ENCODE assay signal across 1 cellular context in genomic region chr7:135281363-135281949, GRCh38.
A peak's percentile ranks its signal among the peaks of the same experiment; 100 is the strongest.
TF ChIP-seq lines count a peak whose summit lies in the region.

No MANE protein-coding gene starts in this region.

TF ChIP-seq in K562, 482 proteins besides CTCF, POLR2A, EP300 and RAD21 (continued from another document and continues in another):
- TF ChIP-seq, protein P1, sequence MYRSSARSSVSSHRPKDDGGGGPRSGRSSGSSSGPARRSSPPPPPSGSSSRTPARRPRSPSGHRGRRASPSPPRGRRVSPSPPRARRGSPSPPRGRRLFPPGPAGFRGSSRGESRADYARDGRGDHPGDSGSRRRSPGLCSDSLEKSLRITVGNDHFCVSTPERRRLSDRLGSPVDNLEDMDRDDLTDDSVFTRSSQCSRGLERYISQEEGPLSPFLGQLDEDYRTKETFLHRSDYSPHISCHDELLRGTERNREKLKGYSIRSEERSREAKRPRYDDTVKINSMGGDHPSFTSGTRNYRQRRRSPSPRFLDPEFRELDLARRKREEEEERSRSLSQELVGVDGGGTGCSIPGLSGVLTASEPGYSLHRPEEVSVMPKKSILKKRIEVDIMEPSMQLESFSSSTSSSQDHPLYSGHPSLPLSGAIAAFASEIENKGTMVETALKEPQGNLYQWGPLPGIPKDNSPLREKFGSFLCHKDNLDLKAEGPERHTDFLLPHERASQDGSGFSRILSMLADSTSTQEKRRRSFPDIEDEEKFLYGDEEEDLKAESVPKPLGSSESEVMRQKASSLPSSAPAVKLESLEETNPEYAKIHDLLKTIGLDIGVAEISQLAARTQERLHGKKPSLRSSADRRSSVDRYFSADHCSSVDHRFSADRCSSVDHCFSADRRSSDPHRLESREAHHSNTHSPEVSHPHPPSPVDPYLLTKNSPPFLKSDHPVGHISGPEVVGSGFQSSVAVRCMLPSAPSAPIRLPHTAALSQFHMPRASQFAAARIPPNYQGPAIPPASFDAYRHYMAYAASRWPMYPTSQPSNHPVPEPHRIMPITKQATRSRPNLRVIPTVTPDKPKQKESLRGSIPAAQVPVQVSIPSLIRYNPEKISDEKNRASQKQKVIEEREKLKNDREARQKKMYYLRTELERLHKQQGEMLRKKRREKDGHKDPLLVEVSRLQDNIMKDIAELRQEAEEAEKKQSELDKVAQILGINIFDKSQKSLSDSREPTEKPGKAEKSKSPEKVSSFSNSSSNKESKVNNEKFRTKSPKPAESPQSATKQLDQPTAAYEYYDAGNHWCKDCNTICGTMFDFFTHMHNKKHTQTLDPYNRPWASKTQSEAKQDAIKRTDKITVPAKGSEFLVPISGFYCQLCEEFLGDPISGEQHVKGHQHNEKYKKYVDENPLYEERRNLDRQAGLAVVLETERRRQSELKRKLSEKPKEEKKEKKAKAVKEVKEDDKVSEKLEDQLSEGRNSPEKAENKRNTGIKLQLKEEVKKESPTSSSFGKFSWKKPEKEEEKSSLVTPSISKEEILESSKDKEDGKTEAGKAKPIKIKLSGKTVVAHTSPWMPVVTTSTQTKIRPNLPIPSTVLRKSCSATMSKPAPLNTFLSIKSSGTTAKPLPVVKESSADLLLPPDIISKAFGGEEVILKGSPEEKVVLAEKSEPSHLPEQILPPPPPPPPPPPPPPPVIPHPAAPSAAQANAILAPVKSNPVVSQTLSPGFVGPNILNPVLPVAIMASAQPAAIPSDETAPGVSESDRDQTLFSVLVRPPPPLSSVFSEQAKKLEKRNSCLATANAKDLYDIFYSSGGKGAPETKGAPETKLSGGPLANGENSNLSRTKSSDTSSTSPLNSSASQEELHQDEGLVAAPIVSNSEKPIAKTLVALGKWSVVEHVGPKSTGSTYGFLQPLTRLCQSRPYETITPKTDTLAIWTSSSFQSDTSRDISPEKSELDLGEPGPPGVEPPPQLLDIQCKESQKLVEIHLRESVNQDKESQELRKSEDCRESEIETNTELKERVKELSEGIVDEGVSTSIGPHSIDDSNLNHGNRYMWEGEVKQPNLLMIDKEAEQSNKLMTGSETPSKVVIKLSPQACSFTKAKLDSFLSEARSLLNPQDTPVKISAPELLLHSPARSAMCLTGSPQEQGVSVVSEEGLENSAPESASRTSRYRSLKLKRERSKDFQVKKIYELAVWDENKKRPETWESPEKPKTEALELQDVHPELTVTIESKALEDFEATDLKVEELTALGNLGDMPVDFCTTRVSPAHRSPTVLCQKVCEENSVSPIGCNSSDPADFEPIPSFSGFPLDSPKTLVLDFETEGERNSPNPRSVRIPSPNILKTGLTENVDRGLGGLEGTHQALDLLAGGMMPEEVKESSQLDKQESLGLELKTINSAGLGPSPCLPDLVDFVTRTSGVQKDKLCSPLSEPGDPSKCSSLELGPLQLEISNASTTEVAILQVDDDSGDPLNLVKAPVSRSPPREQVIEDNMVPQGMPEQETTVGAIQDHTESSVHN (IDR thresholded peaks at IDR 0.05; ENCODE audit: borderline replicate concordance in 1 of 2, low read depth in 1 of 2): no peak
- TF ChIP-seq SRSF9 (IDR thresholded peaks at IDR 0.05; ENCODE audit: borderline replicate concordance, low read depth, low read length) (no peak), CEBPG (CRISPR knock-in tag; IDR thresholded peaks at IDR 0.05) (peak; percentile 33; the same call in 1 of the 2 replicates), CEBPG (tag; conservative IDR thresholded peaks at IDR 0.05 in 1 of 2, IDR thresholded peaks at IDR 0.05 in 1 of 2) (peak in 1 of 2 experiments; percentile 44; a peak in 1 of 4 replicates), ZNF184 (CRISPR knock-in tag; IDR thresholded peaks at IDR 0.05) (no peak), STAT5A (IDR thresholded peaks at IDR 0.05; ENCODE audit: borderline replicate concordance, low read length) (peak; percentile 20; the same call in 1 of the 2 replicates), HCFC1 (IDR thresholded peaks at IDR 0.05; ENCODE audit: low read depth, low read length) (peak; percentile 43; the same call in 1 of the 2 replicates), ZNF134 (CRISPR knock-in tag; conservative IDR thresholded peaks at IDR 0.05) (no peak), SOX6 (IDR thresholded peaks at IDR 0.05) (peak; percentile 27; the same call in 1 of the 2 replicates), DPF2 (IDR thresholded peaks at IDR 0.05) (no peak), POLR2G (IDR thresholded peaks at IDR 0.05; ENCODE audit: low read depth, low read length) (no peak), FOXK1 (CRISPR knock-in tag; IDR thresholded peaks at IDR 0.05; ENCODE audit: borderline replicate concordance) (no peak), DACH1 (IDR thresholded peaks at IDR 0.05; ENCODE audit: partially characterized antibody) (peak; percentile 41), SLC30A9 (CRISPR knock-in tag; IDR thresholded peaks at IDR 0.05) (no peak), RB1 (IDR thresholded peaks at IDR 0.05; ENCODE audit: low read depth) (peak; percentile 82), ZNF639 (CRISPR knock-in tag; conservative IDR thresholded peaks at IDR 0.05 in 1 of 2, IDR thresholded peaks at IDR 0.05 in 1 of 2) (no peak), DDX20 (tag; IDR thresholded peaks at IDR 0.05; ENCODE audit: low read depth) (no peak), IRF2 (CRISPR knock-in tag; IDR thresholded peaks at IDR 0.05) (no peak), ZNF830 (CRISPR knock-in tag; IDR thresholded peaks at IDR 0.05) (no peak), RAD51 (IDR thresholded peaks at IDR 0.05; ENCODE audit: borderline replicate concordance, low read depth) (no peak; the same call in 1 of the 2 replicates), L3MBTL2 (IDR thresholded peaks at IDR 0.05) (peak; percentile 44; the same call in 1 of the 2 replicates), SMAD3 (CRISPR knock-in tag; conservative IDR thresholded peaks at IDR 0.05) (peak; percentile 82; the same call in 1 of the 2 replicates), ZNF316 (IDR thresholded peaks at IDR 0.05) (peak; percentile 45), ZNF592 (IDR thresholded peaks at IDR 0.05) (peak; percentile 65; the same call in 1 of the 2 replicates), NCOR1 (IDR thresholded peaks at IDR 0.05) (no peak; the same call in 1 of the 2 replicates), E2F5 (CRISPR knock-in tag; IDR thresholded peaks at IDR 0.05) (peak; percentile 31; the same call in 1 of the 2 replicates), ZC3H11A (IDR thresholded peaks at IDR 0.05; ENCODE audit: low read depth, low read length) (0 out of 2 replicates have a peak, but pooled peaks have one; percentile 19), FOXK2 (conservative IDR thresholded peaks at IDR 0.05 in 1 of 2, IDR thresholded peaks at IDR 0.05 in 1 of 2; ENCODE audit: low read depth in 2 of 2) (peak; percentile 83 to 84; a peak in 3 of 4 replicates), CREB1 (IDR thresholded peaks at IDR 0.05) (0 out of 2 replicates have a peak, but pooled peaks have one; percentile 27), CREB1 (CRISPR knock-in tag; IDR thresholded peaks at IDR 0.05) (no peak), KLF16 (IDR thresholded peaks at IDR 0.05) (peak; percentile 82), NFE2 (IDR thresholded peaks at IDR 0.05; ENCODE audit: low read depth) (no peak), SP1 (CRISPR knock-in tag; IDR thresholded peaks at IDR 0.05) (peak; percentile 50; the same call in 1 of the 2 replicates), SMAD4 (CRISPR knock-in tag; conservative IDR thresholded peaks at IDR 0.05) (0 out of 2 replicates have a peak, but pooled peaks have one; percentile 34), POLR2H (tag; IDR thresholded peaks at IDR 0.05; ENCODE audit: low read depth) (no peak), PHF8 (IDR thresholded peaks at IDR 0.05; ENCODE audit: borderline replicate concordance, low read length) (no peak), JUN (IDR thresholded peaks at IDR 0.05; ENCODE audit: borderline replicate concordance, low read depth, low read length) (0 out of 2 replicates have a peak, but pooled peaks have one; percentile 30), JUN (CRISPR knock-in tag; IDR thresholded peaks at IDR 0.05; ENCODE audit: borderline replicate concordance) (no peak), NFIC (IDR thresholded peaks at IDR 0.05) (peak; percentile 61), MTA2 (IDR thresholded peaks at IDR 0.05; ENCODE audit: low read depth) (peak; percentile 22; the same call in 1 of the 2 replicates), BMI1 (IDR thresholded peaks at IDR 0.05; ENCODE audit: low read length) (peak; percentile 75), FOXA3 (CRISPR knock-in tag; conservative IDR thresholded peaks at IDR 0.05 in 1 of 2, IDR thresholded peaks at IDR 0.05 in 1 of 2) (peak; percentile 50 to 64; a peak in 3 of 4 replicates), ZNF217 (CRISPR knock-in tag; IDR thresholded peaks at IDR 0.05) (no peak), GATAD2A (IDR thresholded peaks at IDR 0.05) (no peak), SREBF2 (CRISPR knock-in tag; IDR thresholded peaks at IDR 0.05) (no peak), RCOR1 (IDR thresholded peaks at IDR 0.05; ENCODE audit: borderline replicate concordance in 1 of 2, low read depth in 2 of 2, low read length in 2 of 2) (peak in 1 of 2 experiments; percentile 63; a peak in 1 of 4 replicates), ZNF583 (CRISPR knock-in tag; IDR thresholded peaks at IDR 0.05) (0 out of 2 replicates have a peak, but pooled peaks have one; percentile 24), DIDO1 (tag; IDR thresholded peaks at IDR 0.05; ENCODE audit: low read depth) (no peak), CHD1 (IDR thresholded peaks at IDR 0.05; ENCODE audit: low read length) (no peak)
- TF ChIP-seq, protein P2, sequence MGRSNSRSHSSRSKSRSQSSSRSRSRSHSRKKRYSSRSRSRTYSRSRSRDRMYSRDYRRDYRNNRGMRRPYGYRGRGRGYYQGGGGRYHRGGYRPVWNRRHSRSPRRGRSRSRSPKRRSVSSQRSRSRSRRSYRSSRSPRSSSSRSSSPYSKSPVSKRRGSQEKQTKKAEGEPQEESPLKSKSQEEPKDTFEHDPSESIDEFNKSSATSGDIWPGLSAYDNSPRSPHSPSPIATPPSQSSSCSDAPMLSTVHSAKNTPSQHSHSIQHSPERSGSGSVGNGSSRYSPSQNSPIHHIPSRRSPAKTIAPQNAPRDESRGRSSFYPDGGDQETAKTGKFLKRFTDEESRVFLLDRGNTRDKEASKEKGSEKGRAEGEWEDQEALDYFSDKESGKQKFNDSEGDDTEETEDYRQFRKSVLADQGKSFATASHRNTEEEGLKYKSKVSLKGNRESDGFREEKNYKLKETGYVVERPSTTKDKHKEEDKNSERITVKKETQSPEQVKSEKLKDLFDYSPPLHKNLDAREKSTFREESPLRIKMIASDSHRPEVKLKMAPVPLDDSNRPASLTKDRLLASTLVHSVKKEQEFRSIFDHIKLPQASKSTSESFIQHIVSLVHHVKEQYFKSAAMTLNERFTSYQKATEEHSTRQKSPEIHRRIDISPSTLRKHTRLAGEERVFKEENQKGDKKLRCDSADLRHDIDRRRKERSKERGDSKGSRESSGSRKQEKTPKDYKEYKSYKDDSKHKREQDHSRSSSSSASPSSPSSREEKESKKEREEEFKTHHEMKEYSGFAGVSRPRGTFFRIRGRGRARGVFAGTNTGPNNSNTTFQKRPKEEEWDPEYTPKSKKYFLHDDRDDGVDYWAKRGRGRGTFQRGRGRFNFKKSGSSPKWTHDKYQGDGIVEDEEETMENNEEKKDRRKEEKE (IDR thresholded peaks at IDR 0.05; ENCODE audit: borderline replicate concordance in 1 of 2, control insufficient read depth in 1 of 2, low read depth in 2 of 2, low read length in 1 of 2): no peak
